In the genomic region with DNA sequence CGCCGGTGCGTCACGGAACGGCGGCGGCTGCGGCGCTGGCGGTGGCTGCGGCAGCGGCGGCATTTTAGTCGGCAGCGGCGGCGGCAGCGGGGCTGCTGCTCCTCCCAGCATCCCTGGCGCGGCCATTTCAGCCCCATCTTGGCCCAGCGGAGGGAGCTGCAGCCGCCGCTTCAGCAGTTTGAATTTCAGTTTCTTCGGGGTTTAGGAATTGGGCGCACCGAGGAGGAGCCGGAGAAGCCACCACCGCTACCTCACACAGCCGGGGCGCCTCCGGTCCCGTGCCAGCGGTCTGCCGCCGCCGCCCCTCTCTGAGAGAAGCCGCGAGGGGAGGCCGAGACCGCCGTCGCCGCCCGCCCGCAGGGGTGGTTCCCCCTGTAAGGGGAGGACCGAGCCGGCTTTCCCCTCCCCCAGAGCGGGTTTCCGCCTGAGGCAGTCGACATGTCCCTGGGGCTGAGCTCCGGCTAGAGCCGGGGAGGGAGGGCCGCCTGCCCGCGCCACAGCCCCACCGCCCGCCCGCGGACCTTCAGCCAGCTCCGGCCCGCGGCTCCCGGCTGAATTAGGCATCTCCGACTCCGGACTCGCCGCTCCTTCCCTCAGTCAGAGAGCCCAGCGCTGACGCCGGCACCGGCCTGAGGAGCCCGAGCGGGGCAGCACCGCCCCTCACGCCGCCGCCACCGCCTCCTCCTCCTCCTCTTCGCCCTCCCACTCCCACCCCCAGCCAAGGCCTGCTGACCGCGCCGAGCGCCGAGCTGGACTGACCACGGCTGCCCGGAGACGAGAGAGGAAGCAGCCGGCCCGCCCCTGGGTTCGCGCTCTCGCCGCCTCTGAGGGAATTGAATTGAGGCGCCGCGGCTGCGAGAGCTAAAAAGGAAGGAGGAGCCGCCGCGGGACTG, we compare ENCODE assay signal across 9 cellular contexts. TPM values are rescaled to one million over a fixed set of nuclear protein-coding genes. Genes with fewer than 3 reads are reported as not detected.
A peak's percentile ranks its signal among the peaks of the same experiment; 100 is the strongest.
DNase-seq lines count a peak whose midpoint lies in the region; ATAC-seq, FAIRE-seq and TF ChIP-seq lines count a peak whose summit lies in the region.
"Had no signal": no experiment of that assay in that cellular context is flagged by ENCODE, and none has a peak within 500 bp of the region (broad histone marks: within the 10 kb centered on the region; RNA-seq: fewer than 3 reads in every experiment).

A gene (plus strand): TSS at position 67 of the 893 bp plus-strand sequence. CDS start 1,053 bp downstream, outside the sequence.

- no peaks in the 10 kb centered on the region for H3K9me3 Mint-ChIP-seq in WTC11

- peaks cover 44% of the 10 kb centered on the region for H3K4me1 Mint-ChIP-seq in WTC11

- peak within 1 kb of the TSS; percentile 97 for H3K27ac Mint-ChIP-seq in WTC11

- no peaks in the 10 kb centered on the region for H3K27me3 ChIP-seq in bronchial epithelial cell (ENCODE audit: control insufficient read depth, insufficient read depth, low read length)

- POLR2A ChIA-PET in WTC11 (lab: Charles Lee) = interaction anchor here (0.6 to 1.6 kb wide), 12 partner anchors 12 to 170 kb away, joined by 3 to 7 read pairs (median 3); a partner anchor contains a TSS

- ATAC-seq in GM18867 (IDR thresholded peaks at IDR 0.05; ENCODE audit: unreplicated experiment) (peak; percentile 68), HG03097 (IDR thresholded peaks at IDR 0.05; ENCODE audit: low FRiP score, unreplicated experiment) (peak; percentile 64), WTC11 (peak; percentile 66)

- H3K36me3 ChIP-seq in bronchial epithelial cell (ENCODE audit: control insufficient read depth, insufficient read depth, low read length) = peaks cover 5% of the 10 kb centered on the region

- no peak for TF ChIP-seq CTCF in WTC11 (IDR thresholded peaks at IDR 0.05)
- peak; percentile 18 for TF ChIP-seq CTCF in bronchial epithelial cell (IDR thresholded peaks at IDR 0.05; ENCODE audit: insufficient read depth, low read length, severe bottlenecking)

- peak within 1 kb of the TSS; percentile 96 for H3K4me3 ChIP-seq in bronchial epithelial cell (ENCODE audit: low read depth, low read length)

- no peak for FAIRE-seq in bronchial epithelial cell (lab: Jason Lieb, UNC)
- FAIRE-seq: colon had no signal

- CTCF ChIA-PET in WTC11 (lab: Charles Lee) = interaction anchor here (0.5 to 4.1 kb wide), 16 partner anchors 9 to 224 kb away, joined by 3 to 30 read pairs (median 4); a partner anchor contains a TSS

- H3K4me3 Mint-ChIP-seq in WTC11 = peak within 1 kb of the TSS; percentile 73

- peaks cover 4% of the 10 kb centered on the region; the same call in 1 of the 2 replicates for H3K36me3 Mint-ChIP-seq in WTC11

- H3K27me3 Mint-ChIP-seq in WTC11 (ENCODE audit: low read depth) = no peaks in the 10 kb centered on the region

- DNase-seq in AG08395 (ENCODE audit: low spot score) (peak; percentile 92), NCI-H2196 (lab: John Stamatoyannopoulos, UW; ENCODE audit: unreplicated experiment) (peak; percentile 98), WTC11 (ENCODE audit: low spot score) (peak; percentile 92), bronchial epithelial cell (ENCODE audit: low read depth) (peak; percentile 77), inferior parietal cortex (ENCODE audit: extremely low spot score) (peak; percentile 94)
- DNase-seq in stimulated activated CD4-positive, alpha-beta T cell treated with anti-CD3 and anti-CD28 coated beads, Interleukin-12 subunit alpha, Interleukin-12 subunit beta, amount 100 ng/mL, for 24 hours (ENCODE audit: low read depth in 2 of 2) = peak; percentile 88 to 97

TF ChIP-seq in WTC11, 78 proteins besides CTCF, POLR2A, EP300 and RAD21 (continues in another document):
- TF ChIP-seq ZNF138 (CRISPR knock-in tag; conservative IDR thresholded peaks at IDR 0.05) (no peak), SMAD3 (CRISPR knock-in tag; IDR thresholded peaks at IDR 0.05; ENCODE audit: borderline replicate concordance) (peak; percentile 48; the same call in 1 of the 2 replicates), CREB1 (CRISPR knock-in tag; IDR thresholded peaks at IDR 0.05) (0 out of 2 replicates have a peak, but pooled peaks have one; percentile 17), TCF7 (CRISPR knock-in tag; IDR thresholded peaks at IDR 0.05; ENCODE audit: low read depth) (no peak), SOX15 (CRISPR knock-in tag; IDR thresholded peaks at IDR 0.05) (no peak), CREM (CRISPR knock-in tag; IDR thresholded peaks at IDR 0.05) (peak; percentile 73), JAZF1 (CRISPR knock-in tag; IDR thresholded peaks at IDR 0.05) (no peak), KAT7 (CRISPR knock-in tag; IDR thresholded peaks at IDR 0.05; ENCODE audit: borderline replicate concordance) (no peak), NFE2L1 (CRISPR knock-in tag; IDR thresholded peaks at IDR 0.05) (no peak), EMX1 (CRISPR knock-in tag; IDR thresholded peaks at IDR 0.05) (no peak), ZBTB21 (CRISPR knock-in tag; IDR thresholded peaks at IDR 0.05; ENCODE audit: borderline replicate concordance) (no peak)
- TF ChIP-seq, protein P1, sequence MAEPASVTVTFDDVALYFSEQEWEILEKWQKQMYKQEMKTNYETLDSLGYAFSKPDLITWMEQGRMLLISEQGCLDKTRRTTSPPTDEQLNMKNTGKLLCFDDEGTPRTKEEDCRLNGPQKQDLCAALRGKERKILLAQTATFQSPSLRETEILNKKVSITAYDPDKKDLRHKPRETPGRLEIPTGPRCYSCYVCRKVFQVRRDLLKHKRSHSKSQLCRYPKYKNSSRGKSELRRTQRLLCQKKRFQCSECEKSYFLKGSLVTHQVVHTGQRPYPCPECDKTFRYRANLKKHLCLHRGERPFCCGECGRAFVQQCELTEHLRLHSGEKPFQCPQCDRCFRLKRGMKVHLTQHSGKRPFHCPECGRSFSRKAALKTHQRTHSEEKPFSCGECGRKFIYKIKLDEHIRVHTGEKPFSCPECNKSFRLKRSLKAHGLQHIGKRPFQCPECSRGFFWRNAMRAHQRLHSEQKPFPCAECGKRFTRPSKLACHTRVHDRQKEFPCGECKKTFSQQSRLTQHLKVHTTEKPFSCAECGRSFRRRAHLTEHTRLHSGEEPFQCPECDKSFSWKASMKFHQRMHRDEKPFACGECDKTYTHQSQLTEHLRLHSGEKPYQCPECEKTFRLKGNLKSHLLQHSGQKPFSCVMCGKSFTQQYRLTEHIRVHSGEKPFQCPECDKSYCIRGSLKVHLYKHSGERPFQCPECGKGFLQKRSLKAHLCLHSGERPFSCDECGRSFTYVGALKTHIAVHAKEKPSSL (CRISPR knock-in tag; conservative IDR thresholded peaks at IDR 0.05) = no peak
- TF ChIP-seq, protein P2, sequence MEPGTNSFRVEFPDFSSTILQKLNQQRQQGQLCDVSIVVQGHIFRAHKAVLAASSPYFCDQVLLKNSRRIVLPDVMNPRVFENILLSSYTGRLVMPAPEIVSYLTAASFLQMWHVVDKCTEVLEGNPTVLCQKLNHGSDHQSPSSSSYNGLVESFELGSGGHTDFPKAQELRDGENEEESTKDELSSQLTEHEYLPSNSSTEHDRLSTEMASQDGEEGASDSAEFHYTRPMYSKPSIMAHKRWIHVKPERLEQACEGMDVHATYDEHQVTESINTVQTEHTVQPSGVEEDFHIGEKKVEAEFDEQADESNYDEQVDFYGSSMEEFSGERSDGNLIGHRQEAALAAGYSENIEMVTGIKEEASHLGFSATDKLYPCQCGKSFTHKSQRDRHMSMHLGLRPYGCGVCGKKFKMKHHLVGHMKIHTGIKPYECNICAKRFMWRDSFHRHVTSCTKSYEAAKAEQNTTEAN (CRISPR knock-in tag; IDR thresholded peaks at IDR 0.05) = 0 out of 2 replicates have a peak, but pooled peaks have one; percentile 44
- TF ChIP-seq, protein P3, sequence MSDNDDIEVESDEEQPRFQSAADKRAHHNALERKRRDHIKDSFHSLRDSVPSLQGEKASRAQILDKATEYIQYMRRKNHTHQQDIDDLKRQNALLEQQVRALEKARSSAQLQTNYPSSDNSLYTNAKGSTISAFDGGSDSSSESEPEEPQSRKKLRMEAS (CRISPR knock-in tag; IDR thresholded peaks at IDR 0.05) = peak; percentile 26; the same call in 1 of the 2 replicates
- TF ChIP-seq, protein P4, sequence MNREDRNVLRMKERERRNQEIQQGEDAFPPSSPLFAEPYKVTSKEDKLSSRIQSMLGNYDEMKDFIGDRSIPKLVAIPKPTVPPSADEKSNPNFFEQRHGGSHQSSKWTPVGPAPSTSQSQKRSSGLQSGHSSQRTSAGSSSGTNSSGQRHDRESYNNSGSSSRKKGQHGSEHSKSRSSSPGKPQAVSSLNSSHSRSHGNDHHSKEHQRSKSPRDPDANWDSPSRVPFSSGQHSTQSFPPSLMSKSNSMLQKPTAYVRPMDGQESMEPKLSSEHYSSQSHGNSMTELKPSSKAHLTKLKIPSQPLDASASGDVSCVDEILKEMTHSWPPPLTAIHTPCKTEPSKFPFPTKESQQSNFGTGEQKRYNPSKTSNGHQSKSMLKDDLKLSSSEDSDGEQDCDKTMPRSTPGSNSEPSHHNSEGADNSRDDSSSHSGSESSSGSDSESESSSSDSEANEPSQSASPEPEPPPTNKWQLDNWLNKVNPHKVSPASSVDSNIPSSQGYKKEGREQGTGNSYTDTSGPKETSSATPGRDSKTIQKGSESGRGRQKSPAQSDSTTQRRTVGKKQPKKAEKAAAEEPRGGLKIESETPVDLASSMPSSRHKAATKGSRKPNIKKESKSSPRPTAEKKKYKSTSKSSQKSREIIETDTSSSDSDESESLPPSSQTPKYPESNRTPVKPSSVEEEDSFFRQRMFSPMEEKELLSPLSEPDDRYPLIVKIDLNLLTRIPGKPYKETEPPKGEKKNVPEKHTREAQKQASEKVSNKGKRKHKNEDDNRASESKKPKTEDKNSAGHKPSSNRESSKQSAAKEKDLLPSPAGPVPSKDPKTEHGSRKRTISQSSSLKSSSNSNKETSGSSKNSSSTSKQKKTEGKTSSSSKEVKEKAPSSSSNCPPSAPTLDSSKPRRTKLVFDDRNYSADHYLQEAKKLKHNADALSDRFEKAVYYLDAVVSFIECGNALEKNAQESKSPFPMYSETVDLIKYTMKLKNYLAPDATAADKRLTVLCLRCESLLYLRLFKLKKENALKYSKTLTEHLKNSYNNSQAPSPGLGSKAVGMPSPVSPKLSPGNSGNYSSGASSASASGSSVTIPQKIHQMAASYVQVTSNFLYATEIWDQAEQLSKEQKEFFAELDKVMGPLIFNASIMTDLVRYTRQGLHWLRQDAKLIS (CRISPR knock-in tag; IDR thresholded peaks at IDR 0.05; ENCODE audit: borderline replicate concordance) = 0 out of 2 replicates have a peak, but pooled peaks have one; percentile 21

RNA-seq across cellular contexts. Expression of the gene that starts here (rescaled TPM):
- total RNA-seq in WTC11 (2021) = 20.1 to 24.0 TPM (median 21.1 TPM) in 3 replicates
- total RNA-seq in bronchial epithelial cell = 5.0 and 5.8 TPM in 2 replicates

Comparison
In these comparisons a context has a peak if more than half of its experiments do, and no peak if none do; other contexts are left out.
1. Peak in every context shown above with its lines: DNase-seq, ATAC-seq and H3K4me3 ChIP-seq.